In genomic region chr5:56530031-56530430, GRCh38 we compare ENCODE assay signal across 1 cellular context.
TF ChIP-seq lines count a peak whose summit lies in the region.

No MANE protein-coding gene starts in this region.

TF ChIP-seq in K562, 482 proteins besides CTCF, POLR2A, EP300 and RAD21 (continued from another document):
- TF ChIP-seq RREB1 (CRISPR knock-in tag; IDR thresholded peaks at IDR 0.05), result no peak
- no peak for TF ChIP-seq ELF1 (tag; IDR thresholded peaks at IDR 0.05)
- no peak for TF ChIP-seq HSF4 (CRISPR knock-in tag; IDR thresholded peaks at IDR 0.05; ENCODE audit: borderline replicate concordance)
- TF ChIP-seq BRCA1 (IDR thresholded peaks at IDR 0.05), result no peak
- no peak for TF ChIP-seq BRCA1 (CRISPR knock-in tag; IDR thresholded peaks at IDR 0.05)
- no peak for TF ChIP-seq ZNF280B (CRISPR knock-in tag; IDR thresholded peaks at IDR 0.05)
- no peak for TF ChIP-seq PRDM10 (IDR thresholded peaks at IDR 0.05; ENCODE audit: partially characterized antibody)
- TF ChIP-seq ZNF444 (CRISPR knock-in tag; IDR thresholded peaks at IDR 0.05), result no peak
- TF ChIP-seq MAX (CRISPR knock-in tag; IDR thresholded peaks at IDR 0.05), result no peak
- TF ChIP-seq FOXO4 (CRISPR knock-in tag; IDR thresholded peaks at IDR 0.05), result no peak
- TF ChIP-seq FOXJ3 (CRISPR knock-in tag; IDR thresholded peaks at IDR 0.05), result no peak
